ENCODE assay signal across 11 cellular contexts in genomic region chr17:2266865-2267228, GRCh38. TPM values are rescaled to one million over a fixed set of nuclear protein-coding genes. Genes with fewer than 3 reads are reported as not detected.
DNase-seq lines count a peak whose midpoint lies in the region; ATAC-seq and TF ChIP-seq lines count a peak whose summit lies in the region.
"Had no signal": no experiment of that assay in that cellular context is flagged by ENCODE, and none has a peak within 500 bp of the region (broad histone marks: within the 10 kb centered on the region; RNA-seq: fewer than 3 reads in every experiment).

No MANE protein-coding gene starts in this region.

- H3K27ac ChIP-seq in stomach: peak overlapping the region in 4 of 5 donors; percentile 34 to 75 (median 68)

- peak; percentile 24 for ATAC-seq in HG03103 (IDR thresholded peaks at IDR 0.05; ENCODE audit: low read depth, unreplicated experiment)
- no peak for ATAC-seq in GM21717 (IDR thresholded peaks at IDR 0.05; ENCODE audit: unreplicated experiment)

- intact Hi-C loops in stomach (cut with DNase I; ENCODE audit: low total_unique reads): no loop called here

- no peak for TF ChIP-seq CTCF in stomach (IDR thresholded peaks at IDR 0.05)

- H3K36me3 ChIP-seq in stomach: peaks cover 0 to 49% (median 31%) of the 10 kb centered on the region in 4 donors
- H3K36me3 ChIP-seq: MG63 had no signal

- peak overlapping the region; percentile 78 for H3K4me3 Mint-ChIP-seq in activated naive CD8-positive, alpha-beta T cell

- TF ChIP-seq EP300 in stomach (IDR thresholded peaks at IDR 0.05): no peak

- no peaks in the 10 kb centered on the region for H3K27me3 ChIP-seq in stomach
- H3K27me3 ChIP-seq: MG63 had no signal

- no peak overlapping the region for H3K4me3 ChIP-seq in stomach
- H3K4me3 ChIP-seq: MG63 had no signal

- peak overlapping the region; percentile 98 for H3K27ac Mint-ChIP-seq in activated naive CD8-positive, alpha-beta T cell

- H3K9me3 ChIP-seq in stomach: no peaks in the 10 kb centered on the region
- H3K9me3 ChIP-seq: MG63 had no signal

- no peak for TF ChIP-seq POLR2A in stomach (IDR thresholded peaks at IDR 0.05)

- H3K36me3 Mint-ChIP-seq in activated naive CD8-positive, alpha-beta T cell: peaks cover 18% of the 10 kb centered on the region

- WGBS in stomach, 5 donors: 55 to 76% (median 65%) methylated on average over 3 of the region's 3 CpGs

- DNase-seq in activated T-cell treated with anti-CD3 and anti-CD28 coated beads, Interleukin-2, amount 50 U/mL, for 1 hour: peak; percentile 28
- DNase-seq in activated T-cell treated with anti-CD3 and anti-CD28 coated beads for 4 hours (no peak), stomach (no peak), KG1 (lab: John Stamatoyannopoulos, UW) (no peak), Kasumi-1 (lab: John Stamatoyannopoulos, UW) (no peak)
- DNase-seq: anterior cingulate cortex, left cardiac atrium, MG63 had no signal

- no peaks in the 10 kb centered on the region for H3K27me3 Mint-ChIP-seq in activated naive CD8-positive, alpha-beta T cell

- H3K4me1 Mint-ChIP-seq in activated naive CD8-positive, alpha-beta T cell (ENCODE audit: low read depth): peaks cover 80% of the 10 kb centered on the region

- H3K4me1 ChIP-seq in stomach: peaks cover 0 to 44% (median 32%) of the 10 kb centered on the region in 4 donors

- no peaks in the 10 kb centered on the region for H3K9me3 Mint-ChIP-seq in activated naive CD8-positive, alpha-beta T cell (ENCODE audit: low read depth)

RNA-seq across cellular contexts. Expression of gene SMG6, which starts 36.7 kb away (rescaled TPM):
- total RNA-seq in stomach: 100 to 1,000 TPM in 1 of 5 donors, 10 to 100 TPM in 4; 22.6 to 102 (median 34.2) TPM
- polyA plus RNA-seq in stomach: 10 to 100 TPM; 17.0 to 22.3 (median 17.1) TPM

RNA-seq across cellular contexts. Expression of gene SRR, which starts 36.9 kb away (rescaled TPM):
- total RNA-seq in stomach: 10 to 100 TPM in 4 of 5 donors, 1 to 10 TPM in 1; 1.2 to 44.0 (median 15.4) TPM
- 1 to 10 TPM; 4.3 to 7.8 (median 6.4) TPM for polyA plus RNA-seq in stomach
